8 cellular contexts compared by ENCODE assay signal in the genomic region with DNA sequence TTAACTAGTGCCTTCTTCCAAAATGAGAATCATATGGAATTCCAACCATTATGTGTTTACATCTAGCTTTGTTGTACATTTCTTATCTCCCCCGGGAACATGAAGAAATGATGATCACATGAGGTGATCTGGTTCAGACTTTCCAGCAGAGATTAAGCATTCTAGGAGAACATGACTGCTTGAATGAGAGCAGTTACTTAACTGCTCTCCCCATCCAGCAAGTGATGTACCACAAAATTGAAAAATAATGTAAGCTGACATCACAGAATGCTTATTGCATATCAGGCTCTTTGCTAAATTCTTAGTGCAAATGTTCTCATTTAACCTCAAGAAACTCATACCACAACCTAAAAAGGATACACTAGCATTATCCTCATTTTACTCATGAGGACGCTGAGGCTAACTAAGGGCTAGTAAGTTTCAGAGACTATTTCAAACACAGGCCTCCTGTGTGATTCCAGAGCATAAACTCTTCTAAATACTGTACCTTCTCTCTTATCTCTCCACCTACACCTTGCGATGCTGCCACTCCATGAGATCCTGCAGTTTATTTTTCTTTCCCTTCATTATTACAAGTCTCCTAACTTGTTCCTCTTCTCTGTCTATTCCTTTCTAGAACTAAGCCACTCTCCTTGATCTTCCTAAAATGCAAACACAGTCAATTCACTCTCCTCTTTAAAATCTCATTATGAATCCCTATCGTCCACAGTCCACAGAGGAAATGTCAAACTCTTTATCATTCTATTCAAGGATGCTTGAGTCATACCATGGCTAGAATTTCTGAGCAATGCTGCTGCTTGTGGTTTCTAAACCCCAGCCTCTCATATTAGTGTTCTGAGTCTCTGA.
DNase-seq lines count a peak whose midpoint lies in the region; ATAC-seq and TF ChIP-seq lines count a peak whose summit lies in the region.

No MANE protein-coding gene starts in this region.

- TF ChIP-seq CTCF in GM13977 (IDR thresholded peaks at IDR 0.05; ENCODE audit: extremely low read depth, insufficient read depth, missing control alignments), result no peak

- ATAC-seq in GM21367 (IDR thresholded peaks at IDR 0.05; ENCODE audit: unreplicated experiment) (peak; percentile 64), HG03520 (IDR thresholded peaks at IDR 0.05; ENCODE audit: unreplicated experiment) (peak; percentile 86), Right ventricle myocardium superior (ENCODE audit: poor library complexity) (no peak)

- in situ Hi-C loops in GM13977 (cut with MboI; ENCODE audit: low pct_unique_long_range_greater_than_20kb, low sequenced_read_pairs, unreplicated experiment), result loop anchor here (25.0 kb wide), 1 partner anchor 157 kb away; no protein-coding TSS in a partner anchor

- DNase-seq in CD1c-positive myeloid dendritic cell (ENCODE audit: extremely low spot score) (peak; percentile 40), dermis blood vessel endothelial cell (peak; percentile 65), Right ventricle myocardium superior (no peak), NCI-H1048 (lab: John Stamatoyannopoulos, UW) (no peak), GM13977 (ENCODE audit: low spot score) (no peak), NCI-H345 treated with DMSO at 0.1 percent for 48 hours (lab: John Stamatoyannopoulos, UW; ENCODE audit: unreplicated experiment) (no peak)

- intact Hi-C loops in Right ventricle myocardium superior (cut with DNase I), result no loop called here

Comparison
In these comparisons a context has a peak if more than half of its experiments do, and no peak if none do; other contexts are left out.
1. DNase-seq: peak in CD1c-positive myeloid dendritic cell (single experiment) and dermis blood vessel endothelial cell (single experiment); none in Right ventricle myocardium superior (single experiment), NCI-H1048 (single experiment), GM13977 (single experiment) and NCI-H345 treated with DMSO at 0.1 percent for 48 hours (single experiment).